ENCODE assay signal across 15 cellular contexts in genomic region chr2:73262691-73263429, GRCh38. TPM values are rescaled to one million over a fixed set of nuclear protein-coding genes. Genes with fewer than 3 reads are reported as not detected.
"Had no signal": no experiment of that assay in that cellular context is flagged by ENCODE, and none has a peak within 500 bp of the region (broad histone marks: within the 10 kb centered on the region; RNA-seq: fewer than 3 reads in every experiment).

No MANE protein-coding gene starts in this region.

RNA-seq across cellular contexts. Expression of gene EGR4, which starts 30.5 kb away (rescaled TPM):
- total RNA-seq: chondrocyte, colonic mucosa, dermis microvascular lymphatic vessel endothelial cell, esophagus mucosa, gastrocnemius medialis, glomerular endothelial cell, kidney epithelial cell, left cardiac atrium, left lung, left ventricle myocardium superior, lower leg skin, lower lobe of right lung, mucosa of gallbladder had no signal
- polyA plus RNA-seq: heart right ventricle, keratinocyte had no signal
